20 cellular contexts compared by ENCODE assay signal in the genomic region with DNA sequence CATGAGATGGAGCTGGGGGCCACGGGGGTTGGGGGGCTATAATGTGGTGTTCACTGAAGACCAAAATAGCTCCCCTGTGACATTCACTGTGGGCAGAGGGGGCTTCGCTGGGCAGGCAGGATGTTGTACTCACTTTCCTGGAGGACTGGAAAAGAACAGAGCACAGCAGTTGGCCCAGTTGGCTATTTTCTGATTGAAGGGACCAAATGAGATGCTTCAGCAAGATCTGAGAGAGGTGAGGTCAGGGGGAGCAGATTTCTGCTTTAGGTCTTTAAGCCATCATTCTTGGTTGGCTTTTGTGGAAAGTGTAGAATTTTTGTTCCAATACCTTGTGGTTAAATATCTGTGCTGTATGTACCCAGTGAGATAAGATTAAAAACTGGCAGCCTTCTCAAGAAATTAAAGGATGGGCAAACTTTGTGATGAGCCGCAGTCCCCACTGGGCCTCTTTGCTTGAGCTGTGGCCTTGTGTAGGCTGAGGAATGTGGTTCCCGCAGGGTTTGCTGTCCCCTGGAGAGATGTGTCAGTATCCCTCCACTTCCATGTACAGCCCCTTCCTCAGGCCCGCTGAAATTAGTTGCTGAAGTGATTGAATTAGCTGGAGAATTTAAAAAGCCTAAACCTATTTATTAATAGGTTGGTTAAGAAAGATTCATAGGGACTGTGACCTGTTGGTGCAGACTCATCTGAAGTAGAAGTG.
DNase-seq lines count a peak whose midpoint lies in the region; TF ChIP-seq lines count a peak whose summit lies in the region.
"Had no signal": no experiment of that assay in that cellular context is flagged by ENCODE, and none has a peak within 500 bp of the region (broad histone marks: within the 10 kb centered on the region; RNA-seq: fewer than 3 reads in every experiment).

No MANE protein-coding gene starts in this region.

- H3K4me3 ChIP-seq in H7 (ENCODE audit: insufficient read depth, low read depth, low read length): no peak overlapping the region
- H3K4me3 ChIP-seq: BLaER1 treated with 17β-estradiol and CSF1 and Interleukin-3, amounts not matched to agents 10 nM and 100 nM; GM12878; K562 had no signal

- TF ChIP-seq CTCF in chondrocyte (IDR thresholded peaks at IDR 0.05): no peak
- no peak for TF ChIP-seq CTCF in progenitor cell of endocrine pancreas (IDR thresholded peaks at IDR 0.05; ENCODE audit: unreplicated experiment)

- DNase-seq in amniotic epithelial cell (ENCODE audit: low read depth) (peak; percentile 54), chondrocyte (ENCODE audit: low spot score) (no peak), myocyte (ENCODE audit: low read depth) (peak; percentile 45), retina (peak; percentile 20), iPS-NIHi7 (ENCODE audit: extremely low spot score) (no peak), NCI-H2196 (lab: John Stamatoyannopoulos, UW; ENCODE audit: unreplicated experiment) (no peak), progenitor cell of endocrine pancreas (ENCODE audit: low spot score, unreplicated experiment) (no peak), H7 (no peak)
- DNase-seq: Calu3, DMS53, EL, GOT3, NCI-H1105 treated with DMSO at 0.1 percent for 48 hours, NCI-H1694 treated with DMSO at 0.1 percent for 48 hours, NCI-H510A, NCI-H748 treated with DMSO at 0.1 percent for 48 hours had no signal

- H3K36me3 Mint-ChIP-seq in chondrocyte (ENCODE audit: low read depth) (peaks cover 41% of the 10 kb centered on the region), progenitor cell of endocrine pancreas (ENCODE audit: insufficient read depth) (peaks cover 40% of the 10 kb centered on the region)

- peaks cover 17% of the 10 kb centered on the region for H3K4me1 Mint-ChIP-seq in chondrocyte (ENCODE audit: low read depth)
- no peaks in the 10 kb centered on the region for H3K4me1 Mint-ChIP-seq in progenitor cell of endocrine pancreas (ENCODE audit: low read depth)

- no peaks in the 10 kb centered on the region for H3K27me3 ChIP-seq in H7 (ENCODE audit: control insufficient read depth, insufficient read depth, low read length)
- H3K27me3 ChIP-seq: BLaER1 treated with 17β-estradiol and CSF1 and Interleukin-3, amounts not matched to agents 10 nM and 100 nM had no signal

- H3K27me3 Mint-ChIP-seq in chondrocyte (ENCODE audit: low read depth) (no peaks in the 10 kb centered on the region), progenitor cell of endocrine pancreas (no peaks in the 10 kb centered on the region)

- H3K9me3 Mint-ChIP-seq in chondrocyte (ENCODE audit: low read depth) (no peaks in the 10 kb centered on the region), progenitor cell of endocrine pancreas (ENCODE audit: low read depth) (no peaks in the 10 kb centered on the region)
- H3K9me3 Mint-ChIP-seq: CD8-positive, alpha-beta T cell had no signal

- H3K36me3 ChIP-seq in H7 (replicated peaks; ENCODE audit: control insufficient read depth, insufficient read depth, low read length): peaks cover 4% of the 10 kb centered on the region

- H3K27ac Mint-ChIP-seq in chondrocyte (ENCODE audit: unreplicated experiment): peak overlapping the region; percentile 58
- no peak overlapping the region for H3K27ac Mint-ChIP-seq in progenitor cell of endocrine pancreas
- H3K27ac Mint-ChIP-seq: CD8-positive, alpha-beta T cell had no signal

- H3K4me3 Mint-ChIP-seq in chondrocyte (ENCODE audit: unreplicated experiment) (no peak overlapping the region), progenitor cell of endocrine pancreas (ENCODE audit: low read depth) (no peak overlapping the region)
- H3K4me3 Mint-ChIP-seq: CD8-positive, alpha-beta T cell had no signal

Comparison
In these comparisons a context has a peak if more than half of its experiments do, and no peak if none do; other contexts are left out.
1. DNase-seq: peak in amniotic epithelial cell (single experiment), myocyte (single experiment) and retina (single experiment); none in chondrocyte (single experiment), iPS-NIHi7 (single experiment), NCI-H2196 (single experiment), progenitor cell of endocrine pancreas (single experiment) and H7 (single experiment).